9 cellular contexts compared by ENCODE assay signal in the genomic region with DNA sequence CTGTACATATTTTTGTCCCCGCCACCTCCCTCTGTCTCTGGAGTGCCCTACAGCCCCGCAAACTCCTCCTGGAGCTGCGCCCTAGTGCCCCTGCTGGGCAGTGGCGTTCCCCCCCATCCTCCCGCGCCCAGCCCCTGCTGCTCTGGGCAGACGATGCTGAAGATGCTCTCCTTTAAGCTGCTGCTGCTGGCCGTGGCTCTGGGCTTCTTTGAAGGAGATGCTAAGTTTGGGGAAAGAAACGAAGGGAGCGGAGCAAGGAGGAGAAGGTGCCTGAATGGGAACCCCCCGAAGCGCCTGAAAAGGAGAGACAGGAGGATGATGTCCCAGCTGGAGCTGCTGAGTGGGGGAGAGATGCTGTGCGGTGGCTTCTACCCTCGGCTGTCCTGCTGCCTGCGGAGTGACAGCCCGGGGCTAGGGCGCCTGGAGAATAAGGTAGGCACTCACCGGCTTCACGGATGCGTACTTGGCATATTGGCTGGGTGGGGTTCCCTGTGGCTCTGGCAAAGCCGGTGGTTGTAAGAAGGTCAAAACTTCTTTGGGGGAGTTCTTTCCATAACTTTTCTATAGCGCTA. TPM values are rescaled to one million over a fixed set of nuclear protein-coding genes. Genes with fewer than 3 reads are reported as not detected.
DNase-seq lines count a peak whose midpoint lies in the region; ATAC-seq and TF ChIP-seq lines count a peak whose summit lies in the region.
"Had no signal": no experiment of that assay in that cellular context is flagged by ENCODE, and none has a peak within 500 bp of the region (broad histone marks: within the 10 kb centered on the region; RNA-seq: fewer than 3 reads in every experiment).

No MANE protein-coding gene starts in this region.

- peak overlapping the region; percentile 25 to 33 for H3K27ac ChIP-seq in liver (ENCODE audit: low read depth in 1 of 2, low read length in 2 of 2)
- H3K27ac ChIP-seq in substantia nigra (ENCODE audit: low read depth, low read length, poor library complexity, severe bottlenecking): peak overlapping the region; percentile 95

- peaks cover 50% of the 10 kb centered on the region for H3K27me3 Mint-ChIP-seq in brain

- ATAC-seq in HG03354 (IDR thresholded peaks at IDR 0.05; ENCODE audit: poor library complexity, severe bottlenecking, unreplicated experiment) (peak; percentile 30), GM18861 (IDR thresholded peaks at IDR 0.05; ENCODE audit: unreplicated experiment) (no peak)

- DNase-seq in substantia nigra (lab: John Stamatoyannopoulos, UW): peak in 44 of 49 donors; percentile 3 to 65 (median 38)
- no peak for DNase-seq in NCI-H2081 treated with DMSO at 0.1 percent for 48 hours (lab: John Stamatoyannopoulos, UW)
- no peak for DNase-seq in NCI-H187 (lab: John Stamatoyannopoulos, UW)

- peak overlapping the region; percentile 90 to 96 (median 93) for H3K4me3 Mint-ChIP-seq in brain

- H3K27ac Mint-ChIP-seq in brain: peak overlapping the region in 3 of 5 experiments; percentile 18 to 67 (median 22)

- TF ChIP-seq RAD21 in liver (IDR thresholded peaks at IDR 0.05): no peak

- peaks cover 39% of the 10 kb centered on the region for H3K4me1 Mint-ChIP-seq in brain

- TF ChIP-seq CTCF in GM12873 (IDR thresholded peaks at IDR 0.05; ENCODE audit: insufficient read depth, low read depth, low read length, missing control alignments) (peak; percentile 6), brain (conservative IDR thresholded peaks at IDR 0.05) (no peak), liver (IDR thresholded peaks at IDR 0.05; ENCODE audit: low read depth, low read length, missing input control) (no peak)

- H3K9ac ChIP-seq in liver (ENCODE audit: low read depth in 1 of 2, low read length in 2 of 2): no peak overlapping the region

- H3K4me3 ChIP-seq in liver (ENCODE audit: low read depth in 1 of 3, low read length in 3 of 3): peak overlapping the region in 2 of 3 donors; percentile 16 to 52

- no peaks in the 10 kb centered on the region for H3K36me3 ChIP-seq in liver (ENCODE audit: control insufficient read depth in 4 of 4, insufficient read depth in 3 of 4, low read depth in 1 of 4, low read length in 3 of 4)

- H3K4me1 ChIP-seq in liver (ENCODE audit: control insufficient read depth in 4 of 4, insufficient read depth in 4 of 4, low read length in 3 of 4): peaks cover 0 to 14% (median 7%) of the 10 kb centered on the region in 4 donors

- WGBS in liver: 5% methylated on average over 22 of the region's 22 CpGs

- no peaks in the 10 kb centered on the region for H3K9me3 Mint-ChIP-seq in brain

- no peaks in the 10 kb centered on the region for H3K36me3 Mint-ChIP-seq in brain

- peaks cover 0 to 16% (median 4%) of the 10 kb centered on the region in 4 donors for H3K27me3 ChIP-seq in liver (ENCODE audit: control insufficient read depth in 4 of 4, insufficient read depth in 4 of 4, low read length in 3 of 4)

- H3K9me3 ChIP-seq in liver (ENCODE audit: control insufficient read depth in 4 of 4, low read length in 3 of 4): no peaks in the 10 kb centered on the region

TF ChIP-seq in liver, 16 proteins besides CTCF, POLR2A, EP300 and RAD21:
- TF ChIP-seq REST (IDR thresholded peaks at IDR 0.05) (no peak), FOXA1 (IDR thresholded peaks at IDR 0.05) (no peak), JUND (IDR thresholded peaks at IDR 0.05) (no peak), NR2F2 (IDR thresholded peaks at IDR 0.05) (no peak), TAF1 (conservative IDR thresholded peaks at IDR 0.05) (no peak), HNF4A (conservative IDR thresholded peaks at IDR 0.05) (no peak), YY1 (IDR thresholded peaks at IDR 0.05) (no peak), SP1 (IDR thresholded peaks at IDR 0.05) (no peak), FOXA2 (IDR thresholded peaks at IDR 0.05) (no peak), ZBTB33 (IDR thresholded peaks at IDR 0.05) (no peak), GABPA (IDR thresholded peaks at IDR 0.05 in 1 of 2, conservative IDR thresholded peaks at IDR 0.05 in 1 of 2) (no peak), ATF3 (IDR thresholded peaks at IDR 0.05) (no peak), RXRA (IDR thresholded peaks at IDR 0.05) (no peak), HNF4G (IDR thresholded peaks at IDR 0.05) (no peak)
- TF ChIP-seq, protein P1, sequence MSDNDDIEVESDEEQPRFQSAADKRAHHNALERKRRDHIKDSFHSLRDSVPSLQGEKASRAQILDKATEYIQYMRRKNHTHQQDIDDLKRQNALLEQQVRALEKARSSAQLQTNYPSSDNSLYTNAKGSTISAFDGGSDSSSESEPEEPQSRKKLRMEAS (IDR thresholded peaks at IDR 0.05): no peak
TF ChIP-seq in liver: peak in this region for 0.

RNA-seq across cellular contexts. Expression of gene HHIP, which starts 0.7 kb away (rescaled TPM):
- polyA plus RNA-seq in brain (ENCODE audit: insufficient read depth, low read depth, low replicate concordance) (5.3 TPM), liver (1 to 10 TPM; 3.3 to 3.5 TPM)
- total RNA-seq in liver: 10 to 100 TPM in 1 of 2 donors, 1 to 10 TPM in 1; 9.7 to 14.0 TPM
- total RNA-seq: activated CD8-positive, alpha-beta memory T cell treated with anti-CD3 and anti-CD28 coated beads for 36 hours had no signal

Comparison
In these comparisons a context has a peak if more than half of its experiments do, and no peak if none do; other contexts are left out.
1. DNase-seq: peak in substantia nigra (44 of 49); none in NCI-H2081 treated with DMSO at 0.1 percent for 48 hours (single experiment) and NCI-H187 (0 of 2).